ENCODE assay signal across 23 cellular contexts in the genomic region with DNA sequence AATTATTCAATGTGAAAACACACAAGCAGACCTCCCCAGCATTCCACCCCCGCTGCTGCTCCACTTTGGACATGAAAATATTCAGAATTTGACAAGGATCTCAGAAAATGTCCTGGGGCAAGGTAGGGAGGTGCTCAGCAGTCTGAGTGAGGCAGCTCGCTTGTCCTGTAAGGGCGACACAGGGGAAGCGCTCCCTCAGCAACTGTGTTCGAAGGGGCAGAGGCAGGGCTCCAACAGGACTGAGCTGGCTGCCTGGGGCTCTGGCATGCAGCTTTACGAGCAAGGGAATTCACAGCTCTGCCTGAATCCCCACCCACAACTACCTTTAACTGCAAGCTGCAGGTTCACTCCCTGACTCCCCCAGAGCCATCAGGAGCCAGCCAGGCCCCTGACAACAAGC.
DNase-seq lines count a peak whose midpoint lies in the region; ATAC-seq, FAIRE-seq and TF ChIP-seq lines count a peak whose summit lies in the region.
"Had no signal": no experiment of that assay in that cellular context is flagged by ENCODE, and none has a peak within 500 bp of the region (broad histone marks: within the 10 kb centered on the region; RNA-seq: fewer than 3 reads in every experiment).

No MANE protein-coding gene starts in this region.

- H3K79me1 ChIP-seq in mesenchymal stem cell (replicated peaks; ENCODE audit: low read length, poor library complexity, severe bottlenecking) = no peaks in the 10 kb centered on the region

- no peak overlapping the region for H3K4me3 Mint-ChIP-seq in activated T-helper 17 cell treated with anti-CD3 and anti-CD28 coated beads, Interleukin-2, amount 50 U/mL, for 72 hours
- H3K4me3 Mint-ChIP-seq: natural killer cell treated with Interleukin-12 subunit alpha and Interleukin-12 subunit beta and Interleukin-15 and Interleukin-18, amount 100 ng/mL, for 72 hours; stimulated activated naive CD8-positive, alpha-beta T cell treated with anti-CD3 and anti-CD28 coated beads, Interleukin-15, Interleukin-2, amounts not matched to agents 100 ng/mL and 50 ng/mL, for 24 hours had no signal

- no peak overlapping the region for H3K4me2 ChIP-seq in HepG2 (ENCODE audit: low read depth, low read length)
- peak overlapping the region; percentile 5 for H3K4me2 ChIP-seq in mesenchymal stem cell (ENCODE audit: low read length, poor library complexity, severe bottlenecking)

- no peaks in the 10 kb centered on the region for H3K36me3 Mint-ChIP-seq in activated T-helper 17 cell treated with anti-CD3 and anti-CD28 coated beads, Interleukin-2, amount 50 U/mL, for 72 hours (ENCODE audit: low read depth)
- H3K36me3 Mint-ChIP-seq: natural killer cell treated with Interleukin-12 subunit alpha and Interleukin-12 subunit beta and Interleukin-15 and Interleukin-18, amount 100 ng/mL, for 72 hours had no signal

- H2AK5ac ChIP-seq in mesenchymal stem cell (ENCODE audit: low read length, severe bottlenecking) = no peak overlapping the region

- no peak overlapping the region for H3K9ac ChIP-seq in HepG2 (ENCODE audit: insufficient read depth, low read depth, low read length)
- no peak overlapping the region for H3K9ac ChIP-seq in mesenchymal stem cell (ENCODE audit: low read length)

- H2BK5ac ChIP-seq in mesenchymal stem cell (ENCODE audit: low read depth, low read length, poor library complexity, severe bottlenecking) = no peak overlapping the region

- no peaks in the 10 kb centered on the region for H3K4me1 Mint-ChIP-seq in activated T-helper 17 cell treated with anti-CD3 and anti-CD28 coated beads, Interleukin-2, amount 50 U/mL, for 72 hours

- no peak overlapping the region for H2BK15ac ChIP-seq in mesenchymal stem cell (ENCODE audit: low read depth, poor library complexity, severe bottlenecking)

- no peaks in the 10 kb centered on the region for H3K9me3 ChIP-seq in HepG2 (ENCODE audit: low read length)
- no peaks in the 10 kb centered on the region for H3K9me3 ChIP-seq in right lobe of liver
- no peaks in the 10 kb centered on the region for H3K9me3 ChIP-seq in cardiac muscle cell (ENCODE audit: low read depth)
- H3K9me3 ChIP-seq in mesenchymal stem cell (ENCODE audit: control insufficient read depth, low read length) = peaks cover 4% of the 10 kb centered on the region
- H3K9me3 ChIP-seq: upper lobe of left lung had no signal

- WGBS in HepG2 (ENCODE audit: low lambda C conversion rate) = no CpG with 5 or more reads among the region's 6 CpGs
- WGBS in right lobe of liver (ENCODE audit: insufficient coverage, low coverage, low lambda C conversion rate, missing lambda C conversion rate) = no CpG with 5 or more reads among the region's 6 CpGs
- WGBS in mesenchymal stem cell = 54% methylated on average over 6 of the region's 6 CpGs

- no peak overlapping the region for H2BK120ac ChIP-seq in mesenchymal stem cell (ENCODE audit: low read depth, low read length)

- BruUV-seq in HepG2 (replicated peaks; lab: Mats Ljungman, UMichigan) = no TSS peak

- H3K4me1 ChIP-seq in HepG2 (ENCODE audit: insufficient read depth, low read length) = no peaks in the 10 kb centered on the region
- no peaks in the 10 kb centered on the region for H3K4me1 ChIP-seq in right lobe of liver
- H3K4me1 ChIP-seq in cardiac muscle cell (ENCODE audit: low read depth) = peaks cover 9% of the 10 kb centered on the region
- peaks cover 3% of the 10 kb centered on the region for H3K4me1 ChIP-seq in mesenchymal stem cell (ENCODE audit: control insufficient read depth, insufficient read depth, low read depth, low read length)
- H3K4me1 ChIP-seq: upper lobe of left lung had no signal

- H4K20me1 ChIP-seq in HepG2 (ENCODE audit: insufficient read depth, low read length) = no peaks in the 10 kb centered on the region

- no peak for FAIRE-seq in HepG2 (lab: Jason Lieb, UNC)
- FAIRE-seq: endometrium, GM18507, GM19239, HTR-8/SVneo had no signal

- no peak overlapping the region for H3K18ac ChIP-seq in mesenchymal stem cell (ENCODE audit: low read depth in 1 of 2, low read length in 2 of 2)

- H3K9me3 Mint-ChIP-seq in activated T-helper 17 cell treated with anti-CD3 and anti-CD28 coated beads, Interleukin-2, amount 50 U/mL, for 72 hours = peaks cover 6% of the 10 kb centered on the region
- H3K9me3 Mint-ChIP-seq: natural killer cell treated with Interleukin-12 subunit alpha and Interleukin-12 subunit beta and Interleukin-15 and Interleukin-18, amount 100 ng/mL, for 72 hours; stimulated activated naive CD8-positive, alpha-beta T cell treated with anti-CD3 and anti-CD28 coated beads, Interleukin-15, Interleukin-2, amounts not matched to agents 100 ng/mL and 50 ng/mL, for 24 hours had no signal

- no peak overlapping the region for H3K27ac Mint-ChIP-seq in activated T-helper 17 cell treated with anti-CD3 and anti-CD28 coated beads, Interleukin-2, amount 50 U/mL, for 72 hours
- H3K27ac Mint-ChIP-seq: natural killer cell treated with Interleukin-12 subunit alpha and Interleukin-12 subunit beta and Interleukin-15 and Interleukin-18, amount 100 ng/mL, for 72 hours; stimulated activated naive CD8-positive, alpha-beta T cell treated with anti-CD3 and anti-CD28 coated beads, Interleukin-15, Interleukin-2, amounts not matched to agents 100 ng/mL and 50 ng/mL, for 24 hours had no signal

- H3K4me3 ChIP-seq in HepG2 (replicated peaks in 1 of 3; ENCODE audit: insufficient read depth in 1 of 3, low read depth in 2 of 3, low read length in 3 of 3) = no peak overlapping the region
- H3K4me3 ChIP-seq in right lobe of liver = no peak overlapping the region
- H3K4me3 ChIP-seq in cardiac muscle cell = no peak overlapping the region
- H3K4me3 ChIP-seq in mesenchymal stem cell (ENCODE audit: insufficient read depth in 1 of 2, low read depth in 1 of 2, low read length in 2 of 2) = no peak overlapping the region
- H3K4me3 ChIP-seq: upper lobe of left lung had no signal

- H3K36me3 ChIP-seq in HepG2 (replicated peaks in 1 of 2; ENCODE audit: control insufficient read depth in 1 of 2, insufficient read depth in 2 of 2, low read length in 2 of 2) (no peaks in the 10 kb centered on the region), right lobe of liver (peaks cover 0 to 1% (median 0%) of the 10 kb centered on the region in 4 donors), cardiac muscle cell (no peaks in the 10 kb centered on the region), mesenchymal stem cell (ENCODE audit: control insufficient read depth in 1 of 2, insufficient read depth in 2 of 2, low read depth in 1 of 2, low read length in 2 of 2) (no peaks in the 10 kb centered on the region)
- H3K36me3 ChIP-seq: upper lobe of left lung had no signal

- no peaks in the 10 kb centered on the region for H3K79me2 ChIP-seq in HepG2 (ENCODE audit: insufficient read depth, low read length)

- H4K91ac ChIP-seq in mesenchymal stem cell (ENCODE audit: low read length) = no peak overlapping the region

- TF ChIP-seq EP300 in HepG2 (IDR thresholded peaks at IDR 0.05; ENCODE audit: low read depth in 2 of 2, low read length in 2 of 2) (no peak), HepG2 (CRISPR knock-in tag; IDR thresholded peaks at IDR 0.05; ENCODE audit: borderline replicate concordance) (no peak)

- TF ChIP-seq RAD21 in HepG2 (CRISPR knock-in tag; IDR thresholded peaks at IDR 0.05) = no peak

- peaks cover 0 to 1% of the 10 kb centered on the region in 2 experiments; a peak in 1 of 5 replicates for H3K27me3 ChIP-seq in HepG2 (ENCODE audit: control insufficient read depth in 1 of 2, insufficient read depth in 2 of 2, low read length in 2 of 2)
- no peaks in the 10 kb centered on the region for H3K27me3 ChIP-seq in right lobe of liver
- H3K27me3 ChIP-seq in cardiac muscle cell = no peaks in the 10 kb centered on the region
- H3K27me3 ChIP-seq in mesenchymal stem cell (ENCODE audit: control insufficient read depth in 1 of 2, insufficient read depth in 1 of 2, low read length in 2 of 2) = peaks cover 0 to 16% of the 10 kb centered on the region in 2 experiments
- H3K27me3 ChIP-seq: upper lobe of left lung had no signal

- intact Hi-C loops in HepG2 (cut with micrococcal nuclease; ENCODE audit: unreplicated experiment) = no loop called here
- intact Hi-C loops in right lobe of liver (cut with DNase I) = no loop called here

- no peak overlapping the region for H3K23ac ChIP-seq in mesenchymal stem cell (ENCODE audit: low read length in 2 of 2)

- in situ Hi-C loops in HepG2 (cut with HindIII; ENCODE audit: extremely low pct_ligation_motif_present, low pct_unique_long_range_greater_than_20kb) = no loop called here

- H3K27ac ChIP-seq in HepG2 (ENCODE audit: extremely low read length, insufficient read depth, low read length) (no peak overlapping the region), right lobe of liver (no peak overlapping the region), cardiac muscle cell (peak overlapping the region; percentile 13), mesenchymal stem cell (ENCODE audit: low read length, poor library complexity, severe bottlenecking) (no peak overlapping the region)
- H3K27ac ChIP-seq: C4-2B, upper lobe of left lung had no signal

- no peak overlapping the region for H2AFZ ChIP-seq in HepG2 (ENCODE audit: low read length)
- no peak overlapping the region for H2AFZ ChIP-seq in mesenchymal stem cell (ENCODE audit: low read depth, low read length)

- CTCF ChIA-PET in HepG2 (lab: Yijun Ruan, JAX; ENCODE audit: low intra/inter-chr PET ratio, low total read pairs) = no interaction called here

- ATAC-seq in HepG2 (peak; percentile 35; the same call in 2 of the 3 replicates), right lobe of liver (no peak)
- no peak for ATAC-seq in activated T-helper 17 cell treated with anti-CD3 and anti-CD28 coated beads, Interleukin-2, amount 50 U/mL, for 72 hours (replicated peaks)
- ATAC-seq: activated CD4-positive, CD25-positive, alpha-beta regulatory T cell treated with anti-CD3 and anti-CD28 coated beads, Interleukin-2, amount 50 U/mL, for 24 hours had no signal

- peak overlapping the region in 1 of 2 experiments; percentile 38 for H3K14ac ChIP-seq in mesenchymal stem cell (ENCODE audit: low read length in 2 of 2)

- DNase-seq in HepG2 (ENCODE audit: low spot score) (no peak), right lobe of liver (no peak), cardiac muscle cell (ENCODE audit: low read depth in 1 of 2, low spot score in 1 of 2) (peak in 1 of 2 donors; percentile 40), mesenchymal stem cell (no peak), AG20443 (ENCODE audit: low spot score) (no peak), DMS53 treated with DMSO at 0.1 percent for 48 hours (lab: John Stamatoyannopoulos, UW; ENCODE audit: unreplicated experiment) (no peak), HuH-7 (ENCODE audit: low spot score) (no peak)
- DNase-seq: 8988T; MM.1S; NCI-H1694; NK-92 treated with Interleukin-12 subunit alpha and Interleukin-12 subunit beta, amount 100 ng/mL, for 24 hours; retina; T-helper 2 cell; upper lobe of left lung had no signal

- no peak overlapping the region for H3K4ac ChIP-seq in mesenchymal stem cell (ENCODE audit: low read depth in 1 of 2, low read length in 2 of 2)

- TF ChIP-seq CTCF in HepG2 (CRISPR knock-in tag; IDR thresholded peaks at IDR 0.05) (no peak), right lobe of liver (IDR thresholded peaks at IDR 0.05) (no peak), cardiac muscle cell (IDR thresholded peaks at IDR 0.05; ENCODE audit: low read depth, low read length) (no peak)

- H3K27me3 Mint-ChIP-seq in activated T-helper 17 cell treated with anti-CD3 and anti-CD28 coated beads, Interleukin-2, amount 50 U/mL, for 72 hours = no peaks in the 10 kb centered on the region
- H3K27me3 Mint-ChIP-seq: stimulated activated naive CD8-positive, alpha-beta T cell treated with anti-CD3 and anti-CD28 coated beads, Interleukin-15, Interleukin-2, amounts not matched to agents 100 ng/mL and 50 ng/mL, for 24 hours had no signal

- H2BK12ac ChIP-seq in mesenchymal stem cell (ENCODE audit: low read length in 2 of 2) = no peak overlapping the region

- POLR2A ChIA-PET in HepG2 (lab: Yijun Ruan, JAX) = no interaction called here

- TF ChIP-seq POLR2A in HepG2 (IDR thresholded peaks at IDR 0.05; ENCODE audit: insufficient read depth in 1 of 2, low read depth in 2 of 2, low read length in 2 of 2) (no peak), right lobe of liver (IDR thresholded peaks at IDR 0.05) (no peak)

- H4K8ac ChIP-seq in mesenchymal stem cell (ENCODE audit: low read length) = no peak overlapping the region
